In the genomic region with DNA sequence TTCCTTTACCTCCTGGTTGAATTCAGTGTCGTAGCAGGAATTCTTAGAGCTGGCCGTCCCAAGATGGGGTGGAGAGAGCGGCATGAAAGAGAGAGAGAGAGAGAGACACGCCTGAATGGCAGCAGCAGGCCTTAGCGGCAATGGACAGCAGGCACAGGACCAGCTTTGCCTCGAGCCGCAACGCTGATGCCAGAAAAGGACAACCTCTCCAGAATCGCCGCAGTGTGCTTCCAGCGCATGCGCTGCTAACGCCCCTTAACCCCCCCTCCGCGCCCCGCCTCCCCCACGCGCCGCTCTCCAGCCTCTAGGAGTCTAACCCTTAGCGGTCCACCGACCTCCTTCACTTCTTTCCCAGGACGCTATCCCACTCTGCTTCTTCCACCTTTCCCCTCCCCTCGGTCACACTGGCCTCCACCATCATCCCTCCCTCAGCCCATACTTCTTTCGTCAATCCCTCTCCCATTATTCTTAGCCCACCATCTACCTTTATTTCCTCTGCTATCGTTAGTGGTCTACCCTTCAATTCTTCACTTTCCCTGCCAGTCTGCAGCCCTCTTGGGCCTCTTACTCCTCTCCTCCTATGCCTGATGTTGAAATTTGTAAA, we compare ENCODE assay signal across 8 cellular contexts. TPM values are rescaled to one million over a fixed set of nuclear protein-coding genes. Genes with fewer than 3 reads are reported as not detected.
DNase-seq lines count a peak whose midpoint lies in the region; ATAC-seq and FAIRE-seq lines count a peak whose summit lies in the region.

No MANE protein-coding gene starts in this region.

- H3K36me3 Mint-ChIP-seq in naive B cell = peaks cover 0 to 8% of the 10 kb centered on the region in 2 donors

- DNase-seq in RCC 7860 (ENCODE audit: low spot score) (peak; percentile 62), activated T-helper 1 cell treated with Interleukin-2 at 50 U/mL for 16 hours (ENCODE audit: low read depth) (peak; percentile 41), fibroblast of gingiva (ENCODE audit: low read depth) (peak; percentile 81), naive B cell (peak; percentile 32)
- DNase-seq in stimulated activated CD8-positive, alpha-beta memory T cell treated with anti-CD3 and anti-CD28 coated beads, Interleukin-7, amount 100 ng/mL, for 4 hours (ENCODE audit: low read depth in 2 of 2) = peak; percentile 42 to 62

- H3K27ac ChIP-seq in KOPT-K1 (ENCODE audit: low read depth, low read length, poor library complexity, severe bottlenecking) = peak overlapping the region; percentile 87

- no peaks in the 10 kb centered on the region for H3K9me3 ChIP-seq in KOPT-K1 (ENCODE audit: insufficient read depth, low read length, poor library complexity, severe bottlenecking)

- peak overlapping the region in 4 of 6 donors; percentile 11 to 98 (median 62) for H3K27ac Mint-ChIP-seq in naive B cell

- H3K9me3 Mint-ChIP-seq in naive B cell = peaks cover 0 to 2% (median 0%) of the 10 kb centered on the region in 7 donors

- H3K36me3 ChIP-seq in KOPT-K1 (ENCODE audit: insufficient read depth, low read length) = peaks cover 7% of the 10 kb centered on the region

- peak; percentile 39 for ATAC-seq in GM18502 (IDR thresholded peaks at IDR 0.05; ENCODE audit: poor library complexity, unreplicated experiment)
- ATAC-seq in naive B cell (ENCODE audit: low read depth in 2 of 2) = peak; percentile 9 to 21
- ATAC-seq in HG03135 (IDR thresholded peaks at IDR 0.05; ENCODE audit: unreplicated experiment) = no peak

- H3K4me1 Mint-ChIP-seq in naive B cell = peaks cover 8 to 17% (median 13%) of the 10 kb centered on the region in 3 donors

- H3K27me3 Mint-ChIP-seq in naive B cell = no peaks in the 10 kb centered on the region

- FAIRE-seq in RCC 7860 (lab: Jason Lieb, UNC) = no peak

- peak overlapping the region; percentile 87 to 99 (median 96) for H3K4me3 Mint-ChIP-seq in naive B cell

RNA-seq across cellular contexts. Expression of a gene that starts 10.5 kb away (rescaled TPM):
- not detected for polyA plus RNA-seq in naive B cell (ENCODE audit: low read depth in 6 of 6)
